Comparison of ENCODE assay signal across 12 cellular contexts in genomic region chr15:25846377-25846776, GRCh38. TPM values are rescaled to one million over a fixed set of nuclear protein-coding genes. Genes with fewer than 3 reads are reported as not detected.
DNase-seq lines count a peak whose midpoint lies in the region; ATAC-seq and TF ChIP-seq lines count a peak whose summit lies in the region.
"Had no signal": no experiment of that assay in that cellular context is flagged by ENCODE, and none has a peak within 500 bp of the region (broad histone marks: within the 10 kb centered on the region; RNA-seq: fewer than 3 reads in every experiment).

No MANE protein-coding gene starts in this region.

- H3K27ac Mint-ChIP-seq in CD4-positive, alpha-beta T cell, result peak overlapping the region; percentile 93

- peaks cover 26% of the 10 kb centered on the region for H3K36me3 Mint-ChIP-seq in CD4-positive, alpha-beta T cell (ENCODE audit: low read depth)

- POLR2A ChIA-PET in CD4-positive, alpha-beta T cell (lab: Charles Lee), result interaction anchor here (0.6 to 5.1 kb wide), 6 partner anchors 14 to 88 kb away, joined by 3 to 127 read pairs (median 3); partner anchors contain the start of gene ATP10A

- H3K27ac ChIP-seq in CD4-positive, alpha-beta T cell (ENCODE audit: low read depth, low read length), result peak overlapping the region; percentile 69
- no peak overlapping the region for H3K27ac ChIP-seq in mammary epithelial cell (ENCODE audit: insufficient read depth, low read depth, low read length)

- H3K9me3 ChIP-seq in CD4-positive, alpha-beta T cell (ENCODE audit: control insufficient read depth, low read length), result no peaks in the 10 kb centered on the region
- peaks cover 29% of the 10 kb centered on the region for H3K9me3 ChIP-seq in mammary epithelial cell (replicated peaks; ENCODE audit: insufficient read depth, low read length)

- no peaks in the 10 kb centered on the region for H3K79me2 ChIP-seq in mammary epithelial cell (ENCODE audit: insufficient read depth, low read length)

- no peak overlapping the region for H3K4me2 ChIP-seq in mammary epithelial cell (ENCODE audit: insufficient read depth, low read depth, low read length)

- no peak overlapping the region for H2AFZ ChIP-seq in mammary epithelial cell (ENCODE audit: low read depth, low read length)

- no TSS peak for BruUV-seq in mammary epithelial cell (replicated peaks; lab: Mats Ljungman, UMichigan)

- H3K9ac ChIP-seq in mammary epithelial cell (ENCODE audit: insufficient read depth, low read length), result no peak overlapping the region

- dilution Hi-C loops in mammary epithelial cell (cut with HindIII; ENCODE audit: low sequenced_read_pairs), result no loop called here

- CTCF ChIA-PET in CD4-positive, alpha-beta T cell (lab: Charles Lee), result no interaction called here
- CTCF ChIA-PET in mammary epithelial cell (lab: Charles Lee; ENCODE audit: low non-redundant PET), result no interaction called here

- peak; percentile 76 for ATAC-seq in CD4-positive, alpha-beta T cell (ENCODE audit: poor library complexity)
- ATAC-seq: SK-N-SH treated with all-trans-retinoic acid at 6 μM for 48 hours had no signal

- H3K4me1 Mint-ChIP-seq in CD4-positive, alpha-beta T cell (ENCODE audit: low read depth), result peaks cover 84% of the 10 kb centered on the region

- H4K20me1 ChIP-seq in mammary epithelial cell (ENCODE audit: insufficient read depth, low read length), result no peaks in the 10 kb centered on the region

- no peaks in the 10 kb centered on the region for H3K36me3 ChIP-seq in mammary epithelial cell (ENCODE audit: insufficient read depth, low read length)

- intact Hi-C loops in CD4-positive, alpha-beta T cell (cut with DNase I, micrococcal nuclease), result loop anchor here in 1 of 2 experiments (1.0 to 5.0 kb wide), 2 partner anchors 14 to 34 kb away; no protein-coding TSS in a partner anchor
- intact Hi-C loops in mammary epithelial cell (cut with micrococcal nuclease), result no loop called here

- 37% methylated on average over 7 of the region's 7 CpGs for WGBS in mammary epithelial cell (ENCODE audit: low coverage, missing lambda C conversion rate)

- H3K27me3 Mint-ChIP-seq in CD4-positive, alpha-beta T cell, result no peaks in the 10 kb centered on the region

- H3K4me1 ChIP-seq in mammary epithelial cell (ENCODE audit: insufficient read depth, low read length), result no peaks in the 10 kb centered on the region

- no peak for TF ChIP-seq CTCF in CD4-positive, alpha-beta T cell (IDR thresholded peaks at IDR 0.05)
- TF ChIP-seq CTCF in mammary epithelial cell (conservative IDR thresholded peaks at IDR 0.05 in 1 of 2, IDR thresholded peaks at IDR 0.05 in 1 of 2; ENCODE audit: extremely low read depth in 1 of 2, insufficient read depth in 1 of 2, low read depth in 1 of 2, low read length in 2 of 2) (no peak), GM13976 (IDR thresholded peaks at IDR 0.05; ENCODE audit: borderline replicate concordance, control extremely low read depth, extremely low read depth, insufficient read depth, missing control alignments) (no peak)

- no peak overlapping the region for H3K4me3 ChIP-seq in mammary epithelial cell (replicated peaks in 1 of 3; ENCODE audit: insufficient read depth in 1 of 3, low read depth in 2 of 3, low read length in 3 of 3)

- DNase-seq in CD4-positive, alpha-beta T cell, result peak; percentile 37 to 64 (median 55)
- peak; percentile 80 for DNase-seq in activated CD4-positive, alpha-beta T cell treated with anti-CD3 and anti-CD28 coated beads for 4 hours
- peak; percentile 69 for DNase-seq in activated naive CD4-positive, alpha-beta T cell treated with Interleukin-2 at 50 U/mL for 16 hours
- DNase-seq in stimulated activated CD4-positive, alpha-beta T cell treated with anti-CD3 and anti-CD28 coated beads, Interleukin-12 subunit alpha, Interleukin-12 subunit beta, amount 100 ng/mL, for 4 hours, result peak; percentile 57
- DNase-seq in mammary epithelial cell (no peak), NCI-H446 treated with DMSO at 0.1 percent for 48 hours (lab: John Stamatoyannopoulos, UW) (no peak), kidney glomerular epithelial cell (lab: John Stamatoyannopoulos, UW) (no peak), GM13976 (ENCODE audit: low spot score) (no peak)
- DNase-seq: aorta, NCI-H69 had no signal

- in situ Hi-C loops in mammary epithelial cell (cut with MboI; ENCODE audit: low sequenced_read_pairs in 2 of 2), result no loop called here
- in situ Hi-C loops in GM13976 (cut with MboI; ENCODE audit: low sequenced_read_pairs, unreplicated experiment), result no loop called here

- peak overlapping the region; percentile 78 for H3K4me3 Mint-ChIP-seq in CD4-positive, alpha-beta T cell

- no peaks in the 10 kb centered on the region for H3K9me3 Mint-ChIP-seq in CD4-positive, alpha-beta T cell

- no peaks in the 10 kb centered on the region for H3K27me3 ChIP-seq in CD4-positive, alpha-beta T cell (ENCODE audit: control insufficient read depth, insufficient read depth, low read length)
- no peaks in the 10 kb centered on the region for H3K27me3 ChIP-seq in mammary epithelial cell (ENCODE audit: insufficient read depth, low read length)

RNA-seq across cellular contexts. Expression of gene ATP10A, which starts 16.8 kb away (rescaled TPM):
- total RNA-seq in CD4-positive, alpha-beta T cell, result 10 to 100 TPM; 30.0 to 30.4 TPM
- 1 to 10 TPM in 1 of 2 donors, not detected in 1; 6.5 TPM for total RNA-seq in mammary epithelial cell
- not detected for polyA plus RNA-seq in mammary epithelial cell
- not detected for polyA minus RNA-seq in mammary epithelial cell
- total RNA-seq: MCF 10A had no signal

Comparison
In these comparisons a context has a peak if more than half of its experiments do, and no peak if none do; other contexts are left out.
1. DNase-seq: peak in CD4-positive, alpha-beta T cell (10 of 10), activated CD4-positive, alpha-beta T cell treated with anti-CD3 and anti-CD28 coated beads for 4 hours (2 of 2), activated naive CD4-positive, alpha-beta T cell treated with Interleukin-2 at 50 U/mL for 16 hours (single experiment) and stimulated activated CD4-positive, alpha-beta T cell treated with anti-CD3 and anti-CD28 coated beads, Interleukin-12 subunit alpha, Interleukin-12 subunit beta, amount 100 ng/mL, for 4 hours (single experiment); none in mammary epithelial cell (single experiment), NCI-H446 treated with DMSO at 0.1 percent for 48 hours (single experiment), kidney glomerular epithelial cell (single experiment) and GM13976 (single experiment).
2. RNA of gene ATP10A, which starts 16.8 kb away (total RNA-seq): 30.0 to 30.4 TPM in CD4-positive, alpha-beta T cell; 6.5 TPM in mammary epithelial cell; every median in the first group is over 4 times any median in the second.